Comparison of ENCODE assay signal across 25 cellular contexts in the genomic region with DNA sequence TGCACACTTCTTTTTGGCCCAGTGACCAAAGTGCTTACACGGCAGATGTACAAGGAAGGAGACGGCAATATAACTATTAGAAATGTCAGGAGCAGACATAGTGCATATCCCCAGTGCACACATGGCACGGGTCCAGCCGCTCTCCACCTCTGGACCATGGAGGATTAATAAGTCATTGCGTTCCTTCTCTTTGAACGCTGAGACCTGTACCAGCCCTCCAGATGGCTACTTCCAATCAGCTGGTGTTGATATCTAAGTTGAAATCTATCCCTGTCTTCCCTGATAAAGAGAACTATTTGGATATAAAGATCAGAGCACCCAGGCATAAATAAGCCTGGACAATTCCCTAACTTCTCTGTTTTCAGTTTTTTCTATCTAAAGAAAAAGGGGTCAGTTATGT.
"Had no signal": no experiment of that assay in that cellular context is flagged by ENCODE, and none has a peak within 500 bp of the region (broad histone marks: within the 10 kb centered on the region; RNA-seq: fewer than 3 reads in every experiment).

No MANE protein-coding gene starts in this region.

- H3K27ac ChIP-seq: adrenal gland, Peyer's patch, RWPE1 had no signal

- ATAC-seq: activated CD4-positive, CD25-positive, alpha-beta regulatory T cell treated with anti-CD3 and anti-CD28 coated beads, Interleukin-2, amount 50 U/mL, for 24 hours; activated CD8-positive, alpha-beta T cell treated with anti-CD3 and anti-CD28 coated beads for 36 hours; activated T-cell treated with anti-CD3 and anti-CD28 coated beads, Interleukin-2, amount 50 U/mL, for 72 hours had no signal

- DNase-seq: activated CD4-positive, alpha-beta T cell treated with anti-CD3 and anti-CD28 coated beads for 4 hours; activated CD8-positive, alpha-beta memory T cell treated with anti-CD3 and anti-CD28 coated beads, Interleukin-2, amount 50 U/mL, for 4 hours; activated CD8-positive, alpha-beta T cell treated with anti-CD3 and anti-CD28 coated beads for 36 hours; activated naive CD4-positive, alpha-beta T cell treated with anti-CD3 and anti-CD28 coated beads, Interleukin-2, amount 50 U/mL, for 16 hours; activated naive CD8-positive, alpha-beta T cell treated with anti-CD3 and anti-CD28 coated beads, Interleukin-2, amount 10 ng/mL, durations not matched to agents 7 days and 5 days; activated T-cell treated with anti-CD3 and anti-CD28 coated beads, Interleukin-2, amount 50 U/mL, for 72 hours; adrenal gland; anterior cingulate cortex; cerebellar nuclear complex; MG63; MV-4-11; NCI-H1092 treated with DMSO at 0.1 percent for 48 hours; NCI-H1417 treated with DMSO at 0.1 percent for 48 hours; NCI-H1694; NCI-H2029; NCI-H2107; NCI-H2171 treated with DMSO at 0.1 percent for 48 hours; NCI-H226; NCI-H69; NK-92 treated with Interleukin-12 subunit alpha and Interleukin-12 subunit beta, amount 100 ng/mL, for 24 hours; Peyer's patch; SHP77 treated with DMSO at 0.1 percent for 48 hours; T-helper 1 cell had no signal

- H3K9me3 ChIP-seq: adrenal gland, MG63, Peyer's patch had no signal

- H3K36me3 ChIP-seq: adrenal gland, MG63, Peyer's patch had no signal

- H3K4me3 ChIP-seq: adrenal gland, MG63, Peyer's patch had no signal

- H3K27me3 ChIP-seq: MG63, Peyer's patch had no signal
